11 cellular contexts compared by ENCODE assay signal in the genomic region with DNA sequence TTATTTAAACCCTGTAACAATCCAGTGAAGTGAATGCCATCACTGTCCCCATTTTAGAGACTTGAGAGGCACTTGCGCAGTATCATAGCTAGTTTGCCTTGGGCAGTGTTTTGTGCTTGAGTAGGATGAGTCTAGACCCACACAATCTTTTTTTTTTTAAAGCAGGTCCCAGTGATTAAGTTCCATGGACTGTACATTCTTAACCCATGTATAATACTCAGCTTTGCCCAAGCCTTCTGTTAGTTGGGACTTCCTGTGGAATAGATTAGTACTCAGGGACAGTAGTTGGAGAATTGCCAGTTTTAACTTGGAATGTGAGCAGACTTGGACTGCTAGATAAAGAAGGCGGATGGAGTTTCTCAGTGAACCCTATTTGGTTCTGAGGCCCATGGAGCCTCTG.
A peak's percentile ranks its signal among the peaks of the same experiment; 100 is the strongest.
DNase-seq lines count a peak whose midpoint lies in the region; ATAC-seq and TF ChIP-seq lines count a peak whose summit lies in the region.
"Had no signal": no experiment of that assay in that cellular context is flagged by ENCODE, and none has a peak within 500 bp of the region (broad histone marks: within the 10 kb centered on the region; RNA-seq: fewer than 3 reads in every experiment).

No MANE protein-coding gene starts in this region.

- H3K27ac ChIP-seq in foreskin keratinocyte: no peak overlapping the region

- peak; percentile 97 for ATAC-seq in foreskin keratinocyte
- no peak for ATAC-seq in GM18907 (IDR thresholded peaks at IDR 0.05; ENCODE audit: unreplicated experiment)
- ATAC-seq in activated naive CD4-positive, alpha-beta T cell treated with anti-CD3 and anti-CD28 coated beads, Interleukin-2, amount 50 U/mL, for 72 hours: no peak
- ATAC-seq in HG03097 (IDR thresholded peaks at IDR 0.05; ENCODE audit: low FRiP score, unreplicated experiment): no peak

- H3K36me3 Mint-ChIP-seq in activated naive CD4-positive, alpha-beta T cell treated with anti-CD3 and anti-CD28 coated beads, Interleukin-2, amount 50 U/mL, for 72 hours: no peaks in the 10 kb centered on the region
- H3K36me3 Mint-ChIP-seq: immature natural killer cell; stimulated activated memory B cell treated with anti-CD40 and anti-IgM and Interleukin-4, amounts not matched to agents 10 μg/mL and 1 μg/mL and 100 μg/mL, for 72 hours had no signal

- no peaks in the 10 kb centered on the region for H3K9me3 Mint-ChIP-seq in activated naive CD4-positive, alpha-beta T cell treated with anti-CD3 and anti-CD28 coated beads, Interleukin-2, amount 50 U/mL, for 72 hours
- H3K9me3 Mint-ChIP-seq: activated CD4-positive, alpha-beta T cell treated with anti-CD3 and anti-CD28 coated beads, Interleukin-2, amount 10 ng/mL, durations not matched to agents 7 days and 5 days had no signal

- DNase-seq in GM03348 (ENCODE audit: low spot score) (peak; percentile 79), T1000 (lab: John Stamatoyannopoulos, UW) (peak; percentile 41), foreskin keratinocyte (peak; percentile 94 to 98), renal cortical epithelial cell (ENCODE audit: low read depth) (peak; percentile 96), NCI-H526 treated with DMSO at 0.1 percent for 48 hours (lab: John Stamatoyannopoulos, UW) (no peak)
- DNase-seq in activated naive CD4-positive, alpha-beta T cell treated with anti-CD3 and anti-CD28 coated beads, Interleukin-2, amount 50 U/mL, for 72 hours (ENCODE audit: low spot score in 2 of 2): no peak
- DNase-seq: activated CD4-positive, alpha-beta T cell treated with anti-CD3 and anti-CD28 coated beads, Interleukin-2, amount 10 ng/mL, durations not matched to agents 7 days and 5 days; immature natural killer cell had no signal

- no peak overlapping the region for H3K27ac Mint-ChIP-seq in activated naive CD4-positive, alpha-beta T cell treated with anti-CD3 and anti-CD28 coated beads, Interleukin-2, amount 50 U/mL, for 72 hours
- H3K27ac Mint-ChIP-seq: activated CD4-positive, alpha-beta T cell treated with anti-CD3 and anti-CD28 coated beads, Interleukin-2, amount 10 ng/mL, durations not matched to agents 7 days and 5 days; immature natural killer cell; stimulated activated memory B cell treated with anti-CD40 and anti-IgM and Interleukin-4, amounts not matched to agents 10 μg/mL and 1 μg/mL and 100 μg/mL, for 72 hours had no signal

- H3K27me3 ChIP-seq in foreskin keratinocyte: no peaks in the 10 kb centered on the region

- no peak for TF ChIP-seq CTCF in foreskin keratinocyte (conservative IDR thresholded peaks at IDR 0.05)

- H3K4me1 ChIP-seq in foreskin keratinocyte: peaks cover 10% of the 10 kb centered on the region

Comparison
In these comparisons a context has a peak if more than half of its experiments do, and no peak if none do; other contexts are left out.
1. DNase-seq: peak in GM03348 (single experiment), T1000 (single experiment), foreskin keratinocyte (2 of 2) and renal cortical epithelial cell (single experiment); none in NCI-H526 treated with DMSO at 0.1 percent for 48 hours (single experiment) and activated naive CD4-positive, alpha-beta T cell treated with anti-CD3 and anti-CD28 coated beads, Interleukin-2, amount 50 U/mL, for 72 hours (0 of 2).